ENCODE assay signal across 24 cellular contexts in genomic region chr1:17816511-17816910, GRCh38.
"Had no signal": no experiment of that assay in that cellular context is flagged by ENCODE, and none has a peak within 500 bp of the region (broad histone marks: within the 10 kb centered on the region; RNA-seq: fewer than 3 reads in every experiment).

No MANE protein-coding gene starts in this region.

- H3K4me3 ChIP-seq: K562 had no signal

- H3K27ac ChIP-seq: HL-60, KMS-11 had no signal

- FAIRE-seq: HTR-8/SVneo, K562, RCC 7860 had no signal

- DNase-seq: Kasumi-1, MV-4-11, NCI-H1048, NCI-H1105, NCI-H1417, NCI-H1436 treated with DMSO at 0.1 percent for 48 hours, NCI-H1694, NCI-H187 treated with DMSO at 0.1 percent for 48 hours, NCI-H2081, NCI-H2171, NCI-H226, NCI-H446, NCI-H510A, NCI-H524 treated with DMSO at 0.1 percent for 48 hours, NCI-H69, NCI-H774, RPMI8226, SHP77, SK-N-SH had no signal

- H3K9me3 ChIP-seq: SK-N-SH had no signal

- H3K9ac ChIP-seq: KMS-11, SK-N-SH had no signal
